Comparison of ENCODE assay signal across 9 cellular contexts in the genomic region with DNA sequence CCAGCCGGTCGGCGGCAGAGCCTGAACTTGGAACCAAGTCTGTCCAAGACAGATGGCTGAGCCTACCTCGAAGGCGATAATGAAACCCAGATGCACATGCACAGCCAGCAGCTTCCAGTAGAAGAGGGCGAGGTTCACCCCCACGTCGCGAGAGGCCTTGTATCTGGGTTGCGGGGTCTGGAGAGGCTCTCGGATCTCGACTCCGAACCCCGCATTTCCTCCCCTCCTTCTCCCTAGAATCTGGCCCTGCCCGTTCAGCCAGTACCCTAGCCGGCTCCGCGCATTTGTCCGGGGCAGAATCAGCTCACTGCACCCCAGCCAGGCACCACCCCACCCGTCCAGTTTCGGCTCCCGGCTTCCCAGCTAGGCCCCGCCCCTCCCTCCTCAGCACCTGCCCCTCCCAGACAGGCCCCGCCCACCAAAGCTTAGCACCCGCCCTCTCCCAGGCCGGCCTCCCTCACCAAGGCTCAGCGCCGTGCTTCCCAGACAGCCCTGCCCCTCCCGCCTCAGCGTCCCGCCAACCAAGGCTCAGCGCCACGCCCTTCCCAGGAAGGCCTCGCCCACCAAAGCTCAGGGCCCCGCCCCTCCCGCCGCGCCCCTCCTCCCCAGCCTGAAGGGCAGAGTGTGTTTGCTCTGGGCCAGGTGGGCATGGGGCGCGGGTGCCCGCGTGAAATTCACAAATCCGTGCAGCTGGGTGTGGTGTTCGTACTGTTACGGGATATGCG. TPM values are rescaled to one million over a fixed set of nuclear protein-coding genes. Genes with fewer than 3 reads are reported as not detected.
A peak's percentile ranks its signal among the peaks of the same experiment; 100 is the strongest.
DNase-seq lines count a peak whose midpoint lies in the region; ATAC-seq and TF ChIP-seq lines count a peak whose summit lies in the region.
"Had no signal": no experiment of that assay in that cellular context is flagged by ENCODE, and none has a peak within 500 bp of the region (broad histone marks: within the 10 kb centered on the region; RNA-seq: fewer than 3 reads in every experiment).

No MANE protein-coding gene starts in this region.

- intact Hi-C loops in activated B cell treated with CpG ODN at 0.5 μM for 24 hours (cut with micrococcal nuclease): loop anchor here (1.0 to 5.0 kb wide), 3 partner anchors 10 to 600 kb away; a partner anchor contains a TSS

- no peak for TF ChIP-seq CTCF in 22Rv1 (IDR thresholded peaks at IDR 0.05)
- TF ChIP-seq CTCF in activated B cell treated with CpG ODN at 0.5 μM for 24 hours (IDR thresholded peaks at IDR 0.05): no peak

- peak overlapping the region; percentile 25; the same call in 1 of the 2 replicates for H3K27ac ChIP-seq in 22Rv1
- no peak overlapping the region for H3K27ac ChIP-seq in caudate nucleus (ENCODE audit: low read depth, low read length)
- H3K27ac ChIP-seq: C4-2B had no signal

- H3K27me3 Mint-ChIP-seq in activated B cell treated with CpG ODN at 0.5 μM for 24 hours: peaks cover 4% of the 10 kb centered on the region

- H3K4me1 Mint-ChIP-seq in activated B cell treated with CpG ODN at 0.5 μM for 24 hours: peaks cover 20% of the 10 kb centered on the region

- peak overlapping the region; percentile 89 for H3K4me3 Mint-ChIP-seq in activated B cell treated with CpG ODN at 0.5 μM for 24 hours

- peak overlapping the region; percentile 41 for H3K27ac Mint-ChIP-seq in activated B cell treated with CpG ODN at 0.5 μM for 24 hours

- CTCF ChIA-PET in activated B cell treated with CpG ODN at 0.5 μM for 24 hours (lab: Charles Lee): interaction anchor here (0.8 to 3.1 kb wide), 5 partner anchors 13 to 138 kb away, joined by 3 to 10 read pairs (median 4); a partner anchor contains a TSS

- DNase-seq in NCI-H2171 treated with DMSO at 0.1 percent for 48 hours (lab: John Stamatoyannopoulos, UW): peak; percentile 94
- peak; percentile 88 for DNase-seq in activated B cell treated with CpG ODN at 0.5 μM for 24 hours
- peak in 60 of 61 donors; percentile 38 to 96 (median 85) for DNase-seq in caudate nucleus (lab: John Stamatoyannopoulos, UW)
- DNase-seq in iris pigment epithelial cell (ENCODE audit: low read depth): peak; percentile 98
- DNase-seq in smooth muscle cell of the brain vasculature (ENCODE audit: low read depth, low spot score): peak; percentile 90

- no peaks in the 10 kb centered on the region for H3K9me3 Mint-ChIP-seq in activated B cell treated with CpG ODN at 0.5 μM for 24 hours

- ATAC-seq in GM18520 (IDR thresholded peaks at IDR 0.05; ENCODE audit: unreplicated experiment) (peak; percentile 77), HG03064 (IDR thresholded peaks at IDR 0.05; ENCODE audit: low read depth, unreplicated experiment) (peak; percentile 93), activated B cell treated with CpG ODN at 0.5 μM for 24 hours (ENCODE audit: low read depth) (peak; percentile 99)

- no peaks in the 10 kb centered on the region for H3K36me3 Mint-ChIP-seq in activated B cell treated with CpG ODN at 0.5 μM for 24 hours (ENCODE audit: low read depth)

- POLR2A ChIA-PET in activated B cell treated with CpG ODN at 0.5 μM for 24 hours (lab: Charles Lee): interaction anchor here (0.6 to 3.0 kb wide), 11 partner anchors 11 to 924 kb away, joined by 3 to 32 read pairs (median 4); a partner anchor contains a TSS

RNA-seq across cellular contexts. Expression of a gene that starts 4.8 kb away (rescaled TPM):
- 7.6 and 7.7 TPM in 2 replicates for total RNA-seq in activated B cell treated with CpG ODN at 0.5 μM for 24 hours

RNA-seq across cellular contexts. Expression of a gene that starts 19.8 kb away (rescaled TPM):
- 5.0 and 5.1 TPM in 2 replicates for total RNA-seq in activated B cell treated with CpG ODN at 0.5 μM for 24 hours
